ENCODE assay signal across 26 cellular contexts in genomic region chr11:120188831-120189455, GRCh38. TPM values are rescaled to one million over a fixed set of nuclear protein-coding genes. Genes with fewer than 3 reads are reported as not detected.
DNase-seq lines count a peak whose midpoint lies in the region; ATAC-seq, FAIRE-seq and TF ChIP-seq lines count a peak whose summit lies in the region.
"Had no signal": no experiment of that assay in that cellular context is flagged by ENCODE, and none has a peak within 500 bp of the region (broad histone marks: within the 10 kb centered on the region; RNA-seq: fewer than 3 reads in every experiment).

No MANE protein-coding gene starts in this region.

- no peak for TF ChIP-seq CTCF in HepG2 (CRISPR knock-in tag; IDR thresholded peaks at IDR 0.05)
- TF ChIP-seq CTCF in right lobe of liver (IDR thresholded peaks at IDR 0.05): no peak
- TF ChIP-seq CTCF in liver (IDR thresholded peaks at IDR 0.05; ENCODE audit: low read depth, low read length, missing input control): no peak
- no peak for TF ChIP-seq CTCF in BE2C (IDR thresholded peaks at IDR 0.05; ENCODE audit: low read depth, low read length)

- H3K4me2 ChIP-seq in HepG2 (ENCODE audit: low read depth, low read length): no peak overlapping the region
- H3K4me2 ChIP-seq: BLaER1 had no signal

- H3K27me3 ChIP-seq in HepG2 (ENCODE audit: control insufficient read depth in 1 of 2, insufficient read depth in 2 of 2, low read length in 2 of 2) (no peaks in the 10 kb centered on the region), right lobe of liver (no peaks in the 10 kb centered on the region), liver (ENCODE audit: control insufficient read depth in 4 of 4, insufficient read depth in 4 of 4, low read length in 3 of 4) (no peaks in the 10 kb centered on the region), small intestine (ENCODE audit: control insufficient read depth in 2 of 2, insufficient read depth in 2 of 2, low read length in 2 of 2) (no peaks in the 10 kb centered on the region), BE2C (no peaks in the 10 kb centered on the region)
- H3K27me3 ChIP-seq: BLaER1, thyroid gland had no signal

- TF ChIP-seq POLR2A in HepG2 (IDR thresholded peaks at IDR 0.05; ENCODE audit: insufficient read depth in 1 of 2, low read depth in 2 of 2, low read length in 2 of 2) (no peak), right lobe of liver (IDR thresholded peaks at IDR 0.05) (no peak)

- TF ChIP-seq RAD21 in HepG2 (CRISPR knock-in tag; IDR thresholded peaks at IDR 0.05): no peak
- no peak for TF ChIP-seq RAD21 in liver (IDR thresholded peaks at IDR 0.05)

- in situ Hi-C loops in HepG2 (cut with HindIII; ENCODE audit: extremely low pct_ligation_motif_present, low pct_unique_long_range_greater_than_20kb): no loop called here
- in situ Hi-C loops in G401 (cut with HindIII; ENCODE audit: low sequenced_read_pairs): no loop called here

- H3K9me3 ChIP-seq in HepG2 (ENCODE audit: low read length): no peaks in the 10 kb centered on the region
- H3K9me3 ChIP-seq in right lobe of liver: no peaks in the 10 kb centered on the region
- H3K9me3 ChIP-seq in liver (ENCODE audit: control insufficient read depth in 4 of 4, low read length in 3 of 4): no peaks in the 10 kb centered on the region
- no peaks in the 10 kb centered on the region for H3K9me3 ChIP-seq in small intestine (ENCODE audit: control insufficient read depth, low read depth)
- H3K9me3 ChIP-seq in BE2C: no peaks in the 10 kb centered on the region
- H3K9me3 ChIP-seq: BLaER1, thyroid gland had no signal

- no peaks in the 10 kb centered on the region for H4K20me1 ChIP-seq in HepG2 (ENCODE audit: insufficient read depth, low read length)
- H4K20me1 ChIP-seq: BLaER1 had no signal

- CTCF ChIA-PET in HepG2 (lab: Yijun Ruan, JAX; ENCODE audit: low intra/inter-chr PET ratio, low total read pairs): no interaction called here

- ATAC-seq in HepG2 (no peak), right lobe of liver (no peak), SK-N-SH treated with all-trans-retinoic acid at 6 μM for 48 hours (no peak)
- ATAC-seq: activated CD8-positive, alpha-beta memory T cell treated with anti-CD3 and anti-CD28 coated beads, Interleukin-2, amount 10 ng/mL, durations not matched to agents 7 days and 5 days; activated T-cell treated with anti-CD3 and anti-CD28 coated beads, Interleukin-2, amount 50 U/mL, for 72 hours; stimulated activated naive B cell treated with anti-CD40 and anti-IgM and Interleukin-4, amounts not matched to agents 10 μg/mL and 1 μg/mL and 100 μg/mL, for 72 hours had no signal

- intact Hi-C loops in HepG2 (cut with micrococcal nuclease; ENCODE audit: unreplicated experiment) (loop anchor here (10.0 kb wide), 1 partner anchor 524 kb away; no protein-coding TSS in a partner anchor), right lobe of liver (cut with DNase I) (no loop called here)

- H3K4me1 ChIP-seq in HepG2 (ENCODE audit: insufficient read depth, low read length) (peaks cover 100% of the 10 kb centered on the region), right lobe of liver (peaks cover 0 to 65% (median 30%) of the 10 kb centered on the region in 4 donors), liver (ENCODE audit: control insufficient read depth in 4 of 4, insufficient read depth in 4 of 4, low read length in 3 of 4) (peaks cover 19 to 83% (median 68%) of the 10 kb centered on the region in 4 donors), small intestine (ENCODE audit: control insufficient read depth in 2 of 2, insufficient read depth in 1 of 2, low read depth in 1 of 2, low read length in 1 of 2) (peaks cover 16 to 17% of the 10 kb centered on the region in 2 donors), BE2C (peaks cover 13% of the 10 kb centered on the region; the same call in 1 of the 2 replicates)

- TF ChIP-seq EP300 in HepG2 (IDR thresholded peaks at IDR 0.05; ENCODE audit: low read depth in 2 of 2, low read length in 2 of 2) (no peak), HepG2 (CRISPR knock-in tag; IDR thresholded peaks at IDR 0.05; ENCODE audit: borderline replicate concordance) (no peak)

- H3K9ac ChIP-seq in HepG2 (ENCODE audit: insufficient read depth, low read depth, low read length) (no peak overlapping the region), liver (ENCODE audit: low read depth in 1 of 2, low read length in 2 of 2) (no peak overlapping the region)
- H3K9ac ChIP-seq: BLaER1 had no signal

- BruUV-seq in HepG2 (replicated peaks; lab: Mats Ljungman, UMichigan): no TSS peak

- no peak overlapping the region for H3K4me3 ChIP-seq in HepG2 (replicated peaks in 1 of 3; ENCODE audit: insufficient read depth in 1 of 3, low read depth in 2 of 3, low read length in 3 of 3)
- no peak overlapping the region for H3K4me3 ChIP-seq in right lobe of liver
- H3K4me3 ChIP-seq in liver (ENCODE audit: low read depth in 1 of 3, low read length in 3 of 3): no peak overlapping the region
- no peak overlapping the region for H3K4me3 ChIP-seq in small intestine (ENCODE audit: low read depth in 1 of 2, low read length in 2 of 2)
- H3K4me3 ChIP-seq in BE2C (ENCODE audit: low read depth, low read length): no peak overlapping the region
- H3K4me3 ChIP-seq: BLaER1, thyroid gland had no signal

- H3K36me3 ChIP-seq in HepG2 (replicated peaks in 1 of 2; ENCODE audit: control insufficient read depth in 1 of 2, insufficient read depth in 2 of 2, low read length in 2 of 2) (no peaks in the 10 kb centered on the region), right lobe of liver (no peaks in the 10 kb centered on the region), liver (ENCODE audit: control insufficient read depth in 4 of 4, insufficient read depth in 3 of 4, low read depth in 1 of 4, low read length in 3 of 4) (no peaks in the 10 kb centered on the region), small intestine (ENCODE audit: control insufficient read depth in 2 of 2, insufficient read depth in 2 of 2, low read length in 2 of 2) (no peaks in the 10 kb centered on the region), BE2C (no peaks in the 10 kb centered on the region)
- H3K36me3 ChIP-seq: BLaER1, thyroid gland, WERI-Rb-1 had no signal

- POLR2A ChIA-PET in HepG2 (lab: Yijun Ruan, JAX): no interaction called here

- peaks cover under 1% of the 10 kb centered on the region for H3K79me2 ChIP-seq in HepG2 (ENCODE audit: insufficient read depth, low read length)

- H3K27ac ChIP-seq in HepG2 (ENCODE audit: extremely low read length, insufficient read depth, low read length) (no peak overlapping the region), right lobe of liver (no peak overlapping the region), liver (ENCODE audit: low read depth in 1 of 2, low read length in 2 of 2) (peak overlapping the region; percentile 95 to 96), small intestine (ENCODE audit: low read depth in 1 of 2, low read length in 1 of 2) (peak overlapping the region; percentile 59 to 96)
- H3K27ac ChIP-seq: BLaER1, WERI-Rb-1 had no signal

- 86% methylated on average over 4 of the region's 4 CpGs for WGBS in HepG2 (ENCODE audit: low lambda C conversion rate)
- 80% methylated on average over 3 of the region's 4 CpGs for WGBS in right lobe of liver (ENCODE audit: insufficient coverage, low coverage, low lambda C conversion rate, missing lambda C conversion rate)
- WGBS in liver: 88% methylated on average over 4 of the region's 4 CpGs
- 46 to 68% (median 56%) methylated on average over 4 of the region's 4 CpGs for WGBS in small intestine, 3 donors

- DNase-seq in HepG2 (ENCODE audit: low spot score) (no peak), right lobe of liver (no peak), small intestine (peak; percentile 57), BE2C (no peak), GDM1 (lab: John Stamatoyannopoulos, UW) (no peak), G401 (ENCODE audit: low spot score) (no peak)
- DNase-seq: activated CD4-positive, alpha-beta T cell treated with anti-CD3 and anti-CD28 coated beads, Interleukin-2, amount 10 ng/mL, durations not matched to agents 7 days and 5 days; activated CD8-positive, alpha-beta memory T cell treated with anti-CD3 and anti-CD28 coated beads, Interleukin-2, amount 10 ng/mL, durations not matched to agents 7 days and 5 days; activated naive CD4-positive, alpha-beta T cell treated with Interleukin-2 at 50 U/mL for 16 hours; activated T-cell treated with anti-CD3 and anti-CD28 coated beads, Interleukin-2, amount 50 U/mL, for 72 hours; DMS79 treated with DMSO at 0.1 percent for 48 hours; islet precursor cell; NCI-H1105 treated with DMSO at 0.1 percent for 48 hours; NCI-H2081 treated with DMSO at 0.1 percent for 48 hours; NCI-H446; Right ventricle myocardium superior; stimulated activated CD4-positive, alpha-beta T cell treated with anti-CD3 and anti-CD28 coated beads, Interleukin-4, amount 100 ng/mL, for 1 hour; stimulated activated naive B cell treated with anti-CD40 and anti-IgM and Interleukin-4, amounts not matched to agents 10 μg/mL and 1 μg/mL and 100 μg/mL, for 72 hours; thyroid gland; WERI-Rb-1 had no signal

- FAIRE-seq in HepG2 (lab: Jason Lieb, UNC) (no peak), small intestine (lab: Jason Lieb, UNC) (no peak)
- FAIRE-seq: endometrium had no signal

- H2AFZ ChIP-seq in HepG2 (ENCODE audit: low read length): no peak overlapping the region

RNA-seq across cellular contexts. Expression of gene OAF, which starts 21.9 kb away (rescaled TPM):
- total RNA-seq in HepG2 (2016; rRNA removed; fragmentation: Illumina TruSeq; extraction: Trizol) (37.5 and 63.7 TPM in 2 replicates), right lobe of liver (100 to 1,000 TPM; 199 to 271 (median 220) TPM), liver (10 to 100 TPM; 15.0 to 89.4 TPM)
- total RNA-seq in HepG2 (2016; cell fraction: cytosol; rRNA removed; fragmentation: Illumina TruSeq; extraction: Trizol; ENCODE audit: low read depth): 67.5 and 74.8 TPM in 2 replicates
- 30.7 and 64.6 TPM in 2 replicates for total RNA-seq in HepG2 (2016; cell fraction: insoluble cytoplasmic fraction; rRNA removed; fragmentation: Illumina TruSeq; extraction: Trizol)
- total RNA-seq in HepG2 (2016; cell fraction: membrane; rRNA removed; fragmentation: Illumina TruSeq; extraction: Trizol): 118 and 139 TPM in 2 replicates
- 44.9 and 59.4 TPM in 2 replicates for total RNA-seq in HepG2 (2016; cell fraction: nucleus; rRNA removed; fragmentation: Illumina TruSeq; extraction: Trizol)
- polyA plus RNA-seq in HepG2 (2011; rRNA removed) (92.9 and 94.6 TPM in 2 replicates), liver (100 to 1,000 TPM in 1 of 2 donors, 10 to 100 TPM in 1; 74.6 to 151 TPM), small intestine (10 to 100 TPM; 33.0 to 66.0 (median 64.3) TPM)
- polyA plus RNA-seq in HepG2 (2011; cell fraction: cytosol; rRNA removed): 77.3 and 145 TPM in 2 replicates
- 93.1 and 106 TPM in 2 replicates for polyA plus RNA-seq in HepG2 (2011; cell fraction: nucleus; rRNA removed)
- polyA plus RNA-seq in HepG2 (2012): 22.4 and 31.8 TPM in 2 replicates
- polyA plus RNA-seq in HepG2 (2016; cell fraction: cytosol; fragmentation: Illumina TruSeq; extraction: Trizol; ENCODE audit: low read depth): 159 and 175 TPM in 2 replicates
- polyA plus RNA-seq in HepG2 (2016; cell fraction: insoluble cytoplasmic fraction; fragmentation: Illumina TruSeq; extraction: Trizol; ENCODE audit: low read depth): 64.4 and 78.3 TPM in 2 replicates
- polyA plus RNA-seq in HepG2 (2016; cell fraction: membrane; fragmentation: Illumina TruSeq; extraction: Trizol; ENCODE audit: low read depth): 207 and 216 TPM in 2 replicates
- 162 and 173 TPM in 2 replicates for polyA plus RNA-seq in HepG2 (2016; cell fraction: nucleus; fragmentation: Illumina TruSeq; extraction: Trizol; ENCODE audit: insufficient read depth, low read depth)
- polyA minus RNA-seq in HepG2 (2011; rRNA and poly(A)+ RNA removed; ENCODE audit: low replicate concordance): 19.0 and 113 TPM in 2 replicates
- polyA minus RNA-seq in HepG2 (2011; cell fraction: cytosol; rRNA and poly(A)+ RNA removed): 47.6 and 70.8 TPM in 2 replicates
- 28.5 and 32.1 TPM in 2 replicates for polyA minus RNA-seq in HepG2 (2011; cell fraction: nucleus; rRNA and poly(A)+ RNA removed)
- polyA plus RNA-seq in BE2C (2012; ENCODE audit: insufficient read depth, insufficient read length, low read depth): 43.1 TPM
- total RNA-seq in G401 (2014; rRNA removed; shearing (Covaris generic)): 13.8 and 18.3 TPM in 2 replicates

RNA-seq across cellular contexts. Expression of gene POU2F3, which starts 51.0 kb away (rescaled TPM):
- total RNA-seq in HepG2 (2016; rRNA removed; fragmentation: Illumina TruSeq; extraction: Trizol): not detected in 2 replicates
- total RNA-seq in HepG2 (2016; cell fraction: cytosol; rRNA removed; fragmentation: Illumina TruSeq; extraction: Trizol; ENCODE audit: low read depth): not detected in 2 replicates
- total RNA-seq in HepG2 (2016; cell fraction: insoluble cytoplasmic fraction; rRNA removed; fragmentation: Illumina TruSeq; extraction: Trizol): not detected in 2 replicates
- total RNA-seq in HepG2 (2016; cell fraction: membrane; rRNA removed; fragmentation: Illumina TruSeq; extraction: Trizol): not detected in 2 replicates
- not detected in 2 replicates for total RNA-seq in HepG2 (2016; cell fraction: nucleus; rRNA removed; fragmentation: Illumina TruSeq; extraction: Trizol)
- not detected in 2 replicates for polyA plus RNA-seq in HepG2 (2011; rRNA removed)
- polyA plus RNA-seq in HepG2 (2011; cell fraction: cytosol; rRNA removed): not detected in 2 replicates
- not detected in 2 replicates for polyA plus RNA-seq in HepG2 (2011; cell fraction: nucleus; rRNA removed)
- not detected in 2 replicates for polyA plus RNA-seq in HepG2 (2012)
- not detected in 2 replicates for polyA plus RNA-seq in HepG2 (2016; cell fraction: cytosol; fragmentation: Illumina TruSeq; extraction: Trizol; ENCODE audit: low read depth)
- polyA plus RNA-seq in HepG2 (2016; cell fraction: insoluble cytoplasmic fraction; fragmentation: Illumina TruSeq; extraction: Trizol; ENCODE audit: low read depth): not detected in 2 replicates
- polyA plus RNA-seq in HepG2 (2016; cell fraction: membrane; fragmentation: Illumina TruSeq; extraction: Trizol; ENCODE audit: low read depth): not detected in 2 replicates
- not detected in 2 replicates for polyA plus RNA-seq in HepG2 (2016; cell fraction: nucleus; fragmentation: Illumina TruSeq; extraction: Trizol; ENCODE audit: insufficient read depth, low read depth)
- polyA minus RNA-seq in HepG2 (2011; rRNA and poly(A)+ RNA removed; ENCODE audit: low replicate concordance): 0.30 TPM in 1 of 2 replicates, not detected in the other
- not detected in 2 replicates for polyA minus RNA-seq in HepG2 (2011; cell fraction: cytosol; rRNA and poly(A)+ RNA removed)
- not detected in 2 replicates for polyA minus RNA-seq in HepG2 (2011; cell fraction: nucleus; rRNA and poly(A)+ RNA removed)
- total RNA-seq in right lobe of liver: not detected
- not detected for total RNA-seq in liver
- not detected for polyA plus RNA-seq in liver
- 1 to 10 TPM; 1.4 to 1.6 (median 1.4) TPM for polyA plus RNA-seq in small intestine
- polyA plus RNA-seq in BE2C (2012; ENCODE audit: insufficient read depth, insufficient read length, low read depth): not detected
- total RNA-seq in G401 (2014; rRNA removed; shearing (Covaris generic)): not detected in 2 replicates
- total RNA-seq: activated CD4-positive, alpha-beta T cell treated with anti-CD3 and anti-CD28 coated beads, Interleukin-2, amount 10 ng/mL, durations not matched to agents 7 days and 5 days; activated CD8-positive, alpha-beta memory T cell treated with anti-CD3 and anti-CD28 coated beads, Interleukin-2, amount 10 ng/mL, durations not matched to agents 7 days and 5 days; Right ventricle myocardium superior had no signal

RNA-seq across cellular contexts. Expression of gene TRIM29, which starts 51.0 kb away (rescaled TPM):
- total RNA-seq in HepG2 (2016; rRNA removed; fragmentation: Illumina TruSeq; extraction: Trizol) (0.84 and 0.86 TPM in 2 replicates), right lobe of liver (1 to 10 TPM in 4 of 6 experiments, not detected in 2; 1.1 to 2.1 (median 1.3) TPM), liver (under 1 TPM; 0.33 to 0.37 TPM)
- total RNA-seq in HepG2 (2016; cell fraction: cytosol; rRNA removed; fragmentation: Illumina TruSeq; extraction: Trizol; ENCODE audit: low read depth): not detected in 2 replicates
- total RNA-seq in HepG2 (2016; cell fraction: insoluble cytoplasmic fraction; rRNA removed; fragmentation: Illumina TruSeq; extraction: Trizol): 0.58 and 0.74 TPM in 2 replicates
- total RNA-seq in HepG2 (2016; cell fraction: membrane; rRNA removed; fragmentation: Illumina TruSeq; extraction: Trizol): 0.62 and 0.72 TPM in 2 replicates
- 1.7 and 2.0 TPM in 2 replicates for total RNA-seq in HepG2 (2016; cell fraction: nucleus; rRNA removed; fragmentation: Illumina TruSeq; extraction: Trizol)
- polyA plus RNA-seq in HepG2 (2011; rRNA removed) (0.86 and 1.2 TPM in 2 replicates), liver (under 1 TPM; 0.22 to 0.89 TPM), small intestine (10 to 100 TPM in 1 of 3 donors, 1 to 10 TPM in 2; 1.1 to 10.3 (median 2.3) TPM)
- 0.78 and 0.83 TPM in 2 replicates for polyA plus RNA-seq in HepG2 (2011; cell fraction: cytosol; rRNA removed)
- polyA plus RNA-seq in HepG2 (2011; cell fraction: nucleus; rRNA removed): 2.2 and 4.0 TPM in 2 replicates
- polyA plus RNA-seq in HepG2 (2012): 0.47 and 0.95 TPM in 2 replicates
- 0.41 and 0.44 TPM in 2 replicates for polyA plus RNA-seq in HepG2 (2016; cell fraction: cytosol; fragmentation: Illumina TruSeq; extraction: Trizol; ENCODE audit: low read depth)
- polyA plus RNA-seq in HepG2 (2016; cell fraction: insoluble cytoplasmic fraction; fragmentation: Illumina TruSeq; extraction: Trizol; ENCODE audit: low read depth): 0.74 and 0.80 TPM in 2 replicates
- polyA plus RNA-seq in HepG2 (2016; cell fraction: membrane; fragmentation: Illumina TruSeq; extraction: Trizol; ENCODE audit: low read depth): 0.31 and 0.92 TPM in 2 replicates
- polyA plus RNA-seq in HepG2 (2016; cell fraction: nucleus; fragmentation: Illumina TruSeq; extraction: Trizol; ENCODE audit: insufficient read depth, low read depth): 0.56 and 0.81 TPM in 2 replicates
- 14.4 and 285 TPM in 2 replicates for polyA minus RNA-seq in HepG2 (2011; rRNA and poly(A)+ RNA removed; ENCODE audit: low replicate concordance)
- 1.2 and 2.0 TPM in 2 replicates for polyA minus RNA-seq in HepG2 (2011; cell fraction: cytosol; rRNA and poly(A)+ RNA removed)
- polyA minus RNA-seq in HepG2 (2011; cell fraction: nucleus; rRNA and poly(A)+ RNA removed): 6.6 and 14.2 TPM in 2 replicates
- 1.8 TPM for polyA plus RNA-seq in BE2C (2012; ENCODE audit: insufficient read depth, insufficient read length, low read depth)
- not detected in 2 replicates for total RNA-seq in G401 (2014; rRNA removed; shearing (Covaris generic))
- total RNA-seq: activated CD4-positive, alpha-beta T cell treated with anti-CD3 and anti-CD28 coated beads, Interleukin-2, amount 10 ng/mL, durations not matched to agents 7 days and 5 days; activated CD8-positive, alpha-beta memory T cell treated with anti-CD3 and anti-CD28 coated beads, Interleukin-2, amount 10 ng/mL, durations not matched to agents 7 days and 5 days; activated T-cell treated with anti-CD3 and anti-CD28 coated beads, Interleukin-2, amount 50 U/mL, for 72 hours; lung microvascular endothelial cell; OCI-LY7; Right ventricle myocardium superior had no signal

Comparison
In these comparisons a context has a peak if more than half of its experiments do, and no peak if none do; other contexts are left out.
1. H3K27ac ChIP-seq: peak in liver (2 of 2) and small intestine (2 of 2); none in HepG2 (single experiment) and right lobe of liver (0 of 3).